In the genomic region with DNA sequence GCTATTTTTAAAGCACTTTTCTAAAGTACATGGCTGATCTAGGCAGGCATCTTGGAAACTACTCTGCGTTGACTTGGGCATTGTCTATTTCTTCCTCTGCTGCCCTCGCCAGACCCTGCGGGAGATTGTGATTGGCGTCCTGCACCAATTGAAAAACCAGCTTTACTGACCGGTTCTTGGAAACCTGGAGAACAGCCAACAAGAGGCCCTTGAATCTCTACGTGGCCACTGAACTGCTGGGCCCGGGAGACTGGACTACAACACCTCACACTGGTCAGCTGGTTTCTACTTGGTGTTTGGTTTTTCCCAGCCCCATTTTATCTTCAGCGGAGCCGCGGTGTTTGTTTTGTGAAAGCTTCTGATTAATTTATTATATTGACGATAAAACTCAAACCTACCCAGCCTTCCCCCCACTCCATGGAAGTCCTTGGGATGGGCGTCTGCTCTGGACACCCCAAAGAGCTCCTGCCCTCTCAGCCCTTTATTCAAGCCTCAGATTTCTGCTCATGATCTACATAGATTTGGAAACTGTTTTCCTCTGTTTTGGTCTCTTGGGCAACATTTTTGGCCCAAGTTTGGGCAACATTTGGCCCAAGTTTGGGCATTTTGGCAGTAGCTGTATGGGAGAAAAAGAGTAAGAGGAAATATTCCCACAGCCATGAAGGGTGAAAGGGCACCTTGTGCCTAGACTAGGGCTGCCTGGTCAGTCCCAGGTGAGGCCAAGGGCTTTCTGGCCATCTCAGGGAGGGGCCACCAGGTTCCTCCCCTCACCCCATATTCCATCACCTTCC, we compare ENCODE assay signal across 1 cellular context.
TF ChIP-seq lines count a peak whose summit lies in the region.

No MANE protein-coding gene starts in this region.

TF ChIP-seq in endothelial cell of umbilical vein, 7 proteins besides CTCF, POLR2A, EP300 and RAD21:
- no peak for TF ChIP-seq EZH2 (IDR thresholded peaks at IDR 0.05; ENCODE audit: borderline replicate concordance, low read depth, low read length, severe bottlenecking)
- TF ChIP-seq, protein P1, sequence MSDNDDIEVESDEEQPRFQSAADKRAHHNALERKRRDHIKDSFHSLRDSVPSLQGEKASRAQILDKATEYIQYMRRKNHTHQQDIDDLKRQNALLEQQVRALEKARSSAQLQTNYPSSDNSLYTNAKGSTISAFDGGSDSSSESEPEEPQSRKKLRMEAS (IDR thresholded peaks at IDR 0.05; ENCODE audit: insufficient read depth, insufficient read length): no peak
- TF ChIP-seq MYC (IDR thresholded peaks at IDR 0.05; ENCODE audit: low read depth, low read length): no peak
- no peak for TF ChIP-seq FOS (IDR thresholded peaks at IDR 0.05; ENCODE audit: borderline replicate concordance, insufficient read depth, low read length)
- TF ChIP-seq JUN (IDR thresholded peaks at IDR 0.05; ENCODE audit: borderline replicate concordance, insufficient read depth, insufficient read length, low read depth): no peak
- TF ChIP-seq GATA2 (IDR thresholded peaks at IDR 0.05; ENCODE audit: insufficient read depth, insufficient read length, low read depth, low read length): no peak
- no peak for TF ChIP-seq POLR2AphosphoS5 (IDR thresholded peaks at IDR 0.05; ENCODE audit: insufficient read depth, low read depth, low read length)
TF ChIP-seq in endothelial cell of umbilical vein: peak in this region for 0.
